ENCODE assay signal across 8 cellular contexts in the genomic region with DNA sequence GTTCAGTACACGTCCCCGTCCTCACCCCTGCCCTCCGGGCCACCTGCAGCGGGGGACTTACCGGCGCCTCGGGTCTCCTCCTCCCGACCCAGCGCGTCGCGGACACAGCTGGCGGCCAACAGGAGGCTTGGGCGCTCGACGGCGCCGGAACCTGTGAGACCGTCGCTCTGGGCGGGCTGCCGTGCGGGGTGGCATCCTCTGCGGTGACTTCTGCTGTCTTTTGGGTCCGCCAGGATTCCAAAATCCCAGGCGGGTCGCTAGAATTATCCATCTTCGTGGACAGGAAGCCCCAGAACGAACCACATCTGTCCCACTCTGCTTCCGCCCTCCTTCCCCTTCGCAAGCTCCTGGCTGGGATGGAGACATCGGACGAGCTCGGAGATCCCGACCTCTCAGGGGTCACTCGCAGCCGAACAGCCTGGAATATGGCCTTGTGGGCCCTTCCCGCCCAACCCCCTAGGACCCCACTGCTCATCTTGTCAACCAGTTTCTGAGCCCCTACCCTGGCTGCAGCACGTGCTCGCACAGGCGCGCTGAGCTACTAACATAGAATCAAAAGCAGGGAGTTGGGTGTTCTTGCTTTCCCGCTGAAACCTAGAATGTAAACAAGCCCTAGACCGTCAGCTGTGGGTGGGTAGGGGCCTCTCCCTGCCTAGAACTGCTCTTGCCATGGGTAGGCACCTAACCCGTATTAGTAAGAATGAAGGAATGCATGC. TPM values are rescaled to one million over a fixed set of nuclear protein-coding genes. Genes with fewer than 3 reads are reported as not detected.
DNase-seq lines count a peak whose midpoint lies in the region; ATAC-seq and TF ChIP-seq lines count a peak whose summit lies in the region.

No MANE protein-coding gene starts in this region.

- DNase-seq in NCI-H146 (lab: John Stamatoyannopoulos, UW) (peak; percentile 5), NCI-H146 treated with DMSO at 0.1 percent for 48 hours (lab: John Stamatoyannopoulos, UW; ENCODE audit: unreplicated experiment) (no peak), UCSD-AML1 (lab: John Stamatoyannopoulos, UW; ENCODE audit: unreplicated experiment) (peak; percentile 67), erythroblast (lab: John Stamatoyannopoulos, UW) (peak; percentile 69 to 83), mesenteric fat pad (ENCODE audit: low spot score) (no peak)
- DNase-seq in central memory CD4-positive, alpha-beta T cell = no peak

- H3K36me3 ChIP-seq in neuron (ENCODE audit: insufficient read depth, low read length) = no peaks in the 10 kb centered on the region

- no peak for TF ChIP-seq POLR2A in erythroblast (IDR thresholded peaks at IDR 0.05; ENCODE audit: low read length)

- H3K9me3 ChIP-seq in neuron (ENCODE audit: low read length) = peaks cover 3% of the 10 kb centered on the region

- peak overlapping the region; percentile 92 for H3K4me3 ChIP-seq in neuron (ENCODE audit: low read length)

- peak overlapping the region; percentile 98 for H2AFZ ChIP-seq in neuron (ENCODE audit: low read depth, low read length)

- peak; percentile 26 for ATAC-seq in HG03025 (IDR thresholded peaks at IDR 0.05; ENCODE audit: low FRiP score, unreplicated experiment)

- H3K27me3 ChIP-seq in neuron (ENCODE audit: insufficient read depth, low read length) = peaks cover 3% of the 10 kb centered on the region

- H3K4me1 ChIP-seq in neuron (ENCODE audit: insufficient read depth, low read length) = peaks cover 29% of the 10 kb centered on the region

RNA-seq across cellular contexts. Expression of a gene that starts 0.9 kb away (rescaled TPM):
- 44.7 TPM for total RNA-seq in mesenteric fat pad

RNA-seq across cellular contexts. Expression of a gene that starts 42.0 kb away (rescaled TPM):
- 5.4 TPM for total RNA-seq in mesenteric fat pad

Comparison
In these comparisons a context has a peak if more than half of its experiments do, and no peak if none do; other contexts are left out.
1. DNase-seq: peak in NCI-H146 (single experiment), UCSD-AML1 (single experiment) and erythroblast (2 of 2); none in NCI-H146 treated with DMSO at 0.1 percent for 48 hours (single experiment), mesenteric fat pad (single experiment) and central memory CD4-positive, alpha-beta T cell (single experiment).